In genomic region chr4:56184214-56184613, GRCh38 we compare ENCODE assay signal across 19 cellular contexts.
"Had no signal": no experiment of that assay in that cellular context is flagged by ENCODE, and none has a peak within 500 bp of the region (broad histone marks: within the 10 kb centered on the region; RNA-seq: fewer than 3 reads in every experiment).

No MANE protein-coding gene starts in this region.

- H3K27ac ChIP-seq: colonic mucosa, lower lobe of right lung, psoas muscle, right atrium auricular region, stomach, testis, vagina had no signal

- ATAC-seq: activated CD4-positive, alpha-beta T cell treated with anti-CD3 and anti-CD28 coated beads for 36 hours; left lobe of liver; naive thymus-derived CD4-positive, alpha-beta T cell; psoas muscle had no signal

- H3K9me3 ChIP-seq: colonic mucosa, lower lobe of right lung, psoas muscle, right atrium auricular region, stomach, testis, vagina had no signal

- H3K4me3 Mint-ChIP-seq: activated CD4-positive, alpha-beta T cell treated with anti-CD3 and anti-CD28 coated beads for 36 hours; activated naive CD8-positive, alpha-beta T cell treated with anti-CD3 and anti-CD28 coated beads for 36 hours; immature natural killer cell; naive thymus-derived CD4-positive, alpha-beta T cell; T-helper 1 cell treated with Interleukin-12 subunit alpha and Interleukin-12 subunit beta and Interleukin-4 antibody, amounts not matched to agents 30 μg/mL and 1 μg/mL, for 36 hours had no signal

- H3K36me3 Mint-ChIP-seq: activated naive CD8-positive, alpha-beta T cell treated with anti-CD3 and anti-CD28 coated beads for 36 hours; immature natural killer cell; naive thymus-derived CD4-positive, alpha-beta T cell had no signal

- H3K27ac Mint-ChIP-seq: activated CD4-positive, alpha-beta T cell treated with anti-CD3 and anti-CD28 coated beads for 36 hours; activated naive CD8-positive, alpha-beta T cell treated with anti-CD3 and anti-CD28 coated beads for 36 hours; immature natural killer cell; naive thymus-derived CD4-positive, alpha-beta T cell; T-helper 1 cell treated with Interleukin-12 subunit alpha and Interleukin-12 subunit beta and Interleukin-4 antibody, amounts not matched to agents 30 μg/mL and 1 μg/mL, for 36 hours had no signal

- H3K9me3 Mint-ChIP-seq: activated B cell treated with CpG ODN at 0.5 μM for 24 hours; activated naive CD8-positive, alpha-beta T cell treated with anti-CD3 and anti-CD28 coated beads for 36 hours; naive thymus-derived CD4-positive, alpha-beta T cell; T-helper 1 cell treated with Interleukin-12 subunit alpha and Interleukin-12 subunit beta and Interleukin-4 antibody, amounts not matched to agents 30 μg/mL and 1 μg/mL, for 36 hours had no signal

- H3K4me3 ChIP-seq: colonic mucosa, lower lobe of right lung, psoas muscle, right atrium auricular region, stomach, testis, vagina had no signal

- H3K27me3 Mint-ChIP-seq: activated B cell treated with CpG ODN at 0.5 μM for 24 hours; activated CD4-positive, alpha-beta T cell treated with anti-CD3 and anti-CD28 coated beads for 36 hours had no signal

- H3K27me3 ChIP-seq: colonic mucosa, right atrium auricular region, stomach, testis, vagina had no signal

- DNase-seq: activated B cell treated with CpG ODN at 0.5 μM for 24 hours; activated CD4-positive, alpha-beta T cell treated with anti-CD3 and anti-CD28 coated beads for 36 hours; activated CD4-positive, alpha-beta T cell treated with anti-CD3 and anti-CD28 coated beads, Interleukin-2, amount 50 U/mL, for 48 hours; activated naive CD4-positive, alpha-beta T cell treated with Interleukin-2 at 50 U/mL for 16 hours; activated naive CD8-positive, alpha-beta T cell treated with anti-CD3 and anti-CD28 coated beads for 36 hours; activated T-cell treated with anti-CD3 and anti-CD28 coated beads, Interleukin-2, amount 50 U/mL, for 48 hours; colonic mucosa; immature natural killer cell; lower lobe of right lung; naive thymus-derived CD4-positive, alpha-beta T cell; psoas muscle; stimulated activated CD4-positive, alpha-beta T cell treated with anti-CD3 and anti-CD28 coated beads, Interleukin-4, amount 100 ng/mL, for 4 hours; stomach; testis; trophoblast cell had no signal

- H3K36me3 ChIP-seq: colonic mucosa, lower lobe of right lung, right atrium auricular region, stomach, vagina had no signal

- H3K4me1 ChIP-seq: colonic mucosa, lower lobe of right lung, psoas muscle, right atrium auricular region, vagina had no signal
